Comparison of ENCODE assay signal across 16 cellular contexts in the genomic region with DNA sequence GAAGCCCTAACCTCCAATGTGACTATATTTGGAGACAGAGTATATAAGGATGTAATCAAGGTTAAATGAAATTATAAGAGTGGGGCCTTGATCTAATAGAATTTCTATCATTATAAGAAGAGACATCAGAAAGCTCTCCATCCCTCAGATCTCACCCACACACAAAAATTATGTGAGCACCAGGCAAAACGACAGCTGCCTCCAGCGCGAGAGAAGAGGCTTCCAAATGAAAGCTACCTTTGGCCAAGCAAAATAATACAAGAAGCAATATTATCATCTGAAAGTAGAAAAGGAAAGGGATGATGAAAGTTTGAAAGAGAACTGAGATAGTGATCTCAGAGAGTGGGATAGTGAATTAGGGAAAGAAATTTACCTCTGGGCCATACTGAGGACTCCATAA.
A peak's percentile ranks its signal among the peaks of the same experiment; 100 is the strongest.
DNase-seq lines count a peak whose midpoint lies in the region; ATAC-seq and TF ChIP-seq lines count a peak whose summit lies in the region.
"Had no signal": no experiment of that assay in that cellular context is flagged by ENCODE, and none has a peak within 500 bp of the region (broad histone marks: within the 10 kb centered on the region; RNA-seq: fewer than 3 reads in every experiment).

No MANE protein-coding gene starts in this region.

- no peaks in the 10 kb centered on the region for H3K36me3 ChIP-seq in OCI-LY1 (ENCODE audit: insufficient read depth, low read length)
- H3K36me3 ChIP-seq: BLaER1 treated with 17β-estradiol and CSF1 and Interleukin-3, amounts not matched to agents 10 nM and 100 nM had no signal

- no peaks in the 10 kb centered on the region for H3K9me3 ChIP-seq in OCI-LY1 (ENCODE audit: low read length)
- H3K9me3 ChIP-seq: Caco-2 had no signal

- no peak overlapping the region for H3K4me2 ChIP-seq in OCI-LY1 (ENCODE audit: low read length)
- H3K4me2 ChIP-seq: BLaER1 treated with 17β-estradiol and CSF1 and Interleukin-3, amounts not matched to agents 10 nM and 100 nM had no signal

- no peak for TF ChIP-seq CTCF in OCI-LY1 (IDR thresholded peaks at IDR 0.05; ENCODE audit: low read length)

- no peaks in the 10 kb centered on the region for H3K79me2 ChIP-seq in OCI-LY1 (ENCODE audit: insufficient read depth, low read length)

- H3K27me3 ChIP-seq in OCI-LY1 (ENCODE audit: insufficient read depth, low read length): no peaks in the 10 kb centered on the region
- H3K27me3 ChIP-seq: BLaER1 treated with 17β-estradiol and CSF1 and Interleukin-3, amounts not matched to agents 10 nM and 100 nM had no signal

- H3K9ac ChIP-seq in OCI-LY1 (ENCODE audit: low read length): no peak overlapping the region
- H3K9ac ChIP-seq: BLaER1 treated with 17β-estradiol and CSF1 and Interleukin-3, amounts not matched to agents 10 nM and 100 nM had no signal

- H4K20me1 ChIP-seq in OCI-LY1 (ENCODE audit: insufficient read depth, low read length): no peaks in the 10 kb centered on the region
- H4K20me1 ChIP-seq: BLaER1 treated with 17β-estradiol and CSF1 and Interleukin-3, amounts not matched to agents 10 nM and 100 nM had no signal

- no peaks in the 10 kb centered on the region for H3F3A ChIP-seq in OCI-LY1 (ENCODE audit: insufficient read depth, low read length)

- no peak overlapping the region for H3K4me3 ChIP-seq in OCI-LY1 (ENCODE audit: low read depth, low read length, poor library complexity, severe bottlenecking)
- H3K4me3 ChIP-seq: BLaER1 treated with 17β-estradiol and CSF1 and Interleukin-3, amounts not matched to agents 10 nM and 100 nM had no signal

- no peaks in the 10 kb centered on the region for H3K4me1 ChIP-seq in OCI-LY1 (ENCODE audit: insufficient read depth, low read length, severe bottlenecking)
- H3K4me1 ChIP-seq: BLaER1 treated with 17β-estradiol and CSF1 and Interleukin-3, amounts not matched to agents 10 nM and 100 nM; Caco-2 had no signal

- H3K27ac ChIP-seq in OCI-LY1 (ENCODE audit: low read depth, low read length, poor library complexity, severe bottlenecking): no peak overlapping the region
- H3K27ac ChIP-seq: BLaER1 treated with 17β-estradiol and CSF1 and Interleukin-3, amounts not matched to agents 10 nM and 100 nM; C4-2B had no signal

- no peak for TF ChIP-seq POLR2A in GM18505 (IDR thresholded peaks at IDR 0.05; ENCODE audit: borderline replicate concordance, extremely low read depth, insufficient read depth, insufficient read length)

- no peaks in the 10 kb centered on the region for H3K9me2 ChIP-seq in OCI-LY1 (ENCODE audit: low read depth, low read length)

- ATAC-seq in GM18505 (IDR thresholded peaks at IDR 0.05; ENCODE audit: unreplicated experiment) (no peak), HG03571 (IDR thresholded peaks at IDR 0.05; ENCODE audit: unreplicated experiment) (no peak)
- ATAC-seq: CD8-positive, alpha-beta T cell had no signal

- peak overlapping the region; percentile 63; the same call in 1 of the 2 replicates for H2AFZ ChIP-seq in OCI-LY1 (ENCODE audit: low read length)

- peak; percentile 10 for DNase-seq in occipital lobe (lab: John Stamatoyannopoulos, UW)
- DNase-seq in superior temporal gyrus (ENCODE audit: extremely low spot score): peak; percentile 15
- DNase-seq in NCI-H2227 (lab: John Stamatoyannopoulos, UW; ENCODE audit: unreplicated experiment): no peak
- DNase-seq: 8988T; ACHN; Caco-2; Calu3; CD4-positive, alpha-beta T cell; CD8-positive, alpha-beta T cell; DMS79 treated with DMSO at 0.1 percent for 48 hours; GF-D8 had no signal
